ENCODE assay signal across 11 cellular contexts in the genomic region with DNA sequence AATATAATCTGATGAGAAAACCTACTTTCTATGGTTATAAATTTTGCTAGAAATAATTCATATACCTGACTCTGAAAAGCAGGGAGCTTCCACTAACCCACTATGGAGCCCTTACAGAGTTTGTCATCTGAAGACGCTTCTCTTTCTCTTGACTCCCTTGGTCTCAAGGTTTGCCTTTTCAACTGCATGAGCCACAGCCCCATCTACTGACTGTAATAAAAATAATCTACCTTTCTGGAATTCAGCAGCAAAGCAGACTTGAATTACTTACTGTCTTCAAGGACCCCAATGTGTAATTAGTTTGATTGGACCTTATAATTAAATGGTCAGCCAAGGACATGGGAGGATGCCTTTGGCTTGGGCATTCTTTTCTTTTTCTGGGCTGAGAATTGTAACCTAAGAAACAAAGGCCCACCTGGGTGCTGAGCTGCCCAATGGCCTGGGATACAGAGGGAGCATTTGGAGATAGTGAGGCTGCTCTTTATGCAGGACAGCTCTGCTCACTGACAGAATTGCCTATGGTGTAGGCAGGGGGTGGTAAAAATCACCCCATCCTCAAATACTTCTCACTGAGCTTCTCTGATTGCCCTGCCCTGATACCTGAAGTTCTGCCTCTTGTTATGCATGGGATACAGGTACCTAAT.
DNase-seq lines count a peak whose midpoint lies in the region; ATAC-seq and TF ChIP-seq lines count a peak whose summit lies in the region.
"Had no signal": no experiment of that assay in that cellular context is flagged by ENCODE, and none has a peak within 500 bp of the region (broad histone marks: within the 10 kb centered on the region; RNA-seq: fewer than 3 reads in every experiment).

No MANE protein-coding gene starts in this region.

- H3K36me3 Mint-ChIP-seq in activated naive CD4-positive, alpha-beta T cell treated with anti-CD3 and anti-CD28 coated beads for 36 hours (ENCODE audit: low read depth): no peaks in the 10 kb centered on the region
- H3K36me3 Mint-ChIP-seq in CD14-positive monocyte: no peaks in the 10 kb centered on the region
- H3K36me3 Mint-ChIP-seq: activated naive CD8-positive, alpha-beta T cell treated with anti-CD3 and anti-CD28 coated beads, Interleukin-2, amount 10 ng/mL, durations not matched to agents 7 days and 5 days; CD4-positive, alpha-beta memory T cell; memory B cell had no signal

- DNase-seq in cardiac muscle cell (ENCODE audit: low read depth in 1 of 2, low spot score in 1 of 2): peak; percentile 6 to 49
- DNase-seq in right cardiac atrium: no peak
- peak; percentile 53 for DNase-seq in RPMI7951 (ENCODE audit: low read depth)
- no peak for DNase-seq in left ventricle myocardium inferior
- DNase-seq in activated naive CD4-positive, alpha-beta T cell treated with anti-CD3 and anti-CD28 coated beads for 36 hours: no peak
- DNase-seq in CD14-positive monocyte (ENCODE audit: low spot score): no peak
- DNase-seq in activated CD8-positive, alpha-beta memory T cell treated with anti-CD3 and anti-CD28 coated beads, Interleukin-2, amount 50 U/mL, for 4 hours: no peak
- DNase-seq: activated naive CD8-positive, alpha-beta T cell treated with anti-CD3 and anti-CD28 coated beads, Interleukin-2, amount 10 ng/mL, durations not matched to agents 7 days and 5 days; CD4-positive, alpha-beta memory T cell had no signal

- peaks cover 60% of the 10 kb centered on the region for H3K27me3 ChIP-seq in cardiac muscle cell
- H3K27me3 ChIP-seq in right cardiac atrium (ENCODE audit: control insufficient read depth, insufficient read depth): no peaks in the 10 kb centered on the region
- peaks cover 5% of the 10 kb centered on the region for H3K27me3 ChIP-seq in left ventricle myocardium inferior (ENCODE audit: low read depth)

- intact Hi-C loops in right cardiac atrium (cut with DNase I): no loop called here
- intact Hi-C loops in left ventricle myocardium inferior (cut with micrococcal nuclease): no loop called here
- intact Hi-C loops in activated naive CD4-positive, alpha-beta T cell treated with anti-CD3 and anti-CD28 coated beads for 36 hours (cut with micrococcal nuclease): loop anchor here (5.0 kb wide), 1 partner anchor 1072 kb away; no protein-coding TSS in a partner anchor
- intact Hi-C loops in CD14-positive monocyte (cut with micrococcal nuclease): no loop called here

- H3K4me3 ChIP-seq in cardiac muscle cell: no peak overlapping the region
- H3K4me3 ChIP-seq in right cardiac atrium (ENCODE audit: low read length): no peak overlapping the region
- no peak overlapping the region for H3K4me3 ChIP-seq in left ventricle myocardium inferior

- H3K36me3 ChIP-seq in cardiac muscle cell (no peaks in the 10 kb centered on the region), left ventricle myocardium inferior (no peaks in the 10 kb centered on the region)

- H3K4me1 ChIP-seq in cardiac muscle cell (ENCODE audit: low read depth) (no peaks in the 10 kb centered on the region), right cardiac atrium (ENCODE audit: control insufficient read depth, insufficient read depth, low read length) (peaks cover 2% of the 10 kb centered on the region), left ventricle myocardium inferior (no peaks in the 10 kb centered on the region)

- ATAC-seq in right cardiac atrium (no peak), HG03565 (IDR thresholded peaks at IDR 0.05; ENCODE audit: unreplicated experiment) (no peak)

- TF ChIP-seq CTCF in cardiac muscle cell (IDR thresholded peaks at IDR 0.05; ENCODE audit: low read depth, low read length) (peak; percentile 7), left ventricle myocardium inferior (IDR thresholded peaks at IDR 0.05; ENCODE audit: borderline replicate concordance) (peak; percentile 62), CD14-positive monocyte (IDR thresholded peaks at IDR 0.05) (no peak)

- CTCF ChIA-PET in activated naive CD4-positive, alpha-beta T cell treated with anti-CD3 and anti-CD28 coated beads for 36 hours (lab: Charles Lee): no interaction called here

- H3K27ac Mint-ChIP-seq in activated naive CD4-positive, alpha-beta T cell treated with anti-CD3 and anti-CD28 coated beads for 36 hours: no peak overlapping the region
- no peak overlapping the region for H3K27ac Mint-ChIP-seq in CD14-positive monocyte
- H3K27ac Mint-ChIP-seq: activated naive CD8-positive, alpha-beta T cell treated with anti-CD3 and anti-CD28 coated beads, Interleukin-2, amount 10 ng/mL, durations not matched to agents 7 days and 5 days; CD4-positive, alpha-beta memory T cell; memory B cell had no signal

- no peak overlapping the region for H3K27ac ChIP-seq in cardiac muscle cell
- H3K27ac ChIP-seq in right cardiac atrium (ENCODE audit: low read length): no peak overlapping the region
- no peak overlapping the region for H3K27ac ChIP-seq in left ventricle myocardium inferior (replicated peaks)

- H3K9me3 ChIP-seq in cardiac muscle cell (ENCODE audit: low read depth) (no peaks in the 10 kb centered on the region), right cardiac atrium (ENCODE audit: control insufficient read depth, low read length) (no peaks in the 10 kb centered on the region), left ventricle myocardium inferior (replicated peaks) (peaks cover 6% of the 10 kb centered on the region)

- no peak overlapping the region for H3K4me3 Mint-ChIP-seq in activated naive CD4-positive, alpha-beta T cell treated with anti-CD3 and anti-CD28 coated beads for 36 hours
- H3K4me3 Mint-ChIP-seq in CD14-positive monocyte: no peak overlapping the region
- H3K4me3 Mint-ChIP-seq: activated naive CD8-positive, alpha-beta T cell treated with anti-CD3 and anti-CD28 coated beads, Interleukin-2, amount 10 ng/mL, durations not matched to agents 7 days and 5 days; CD4-positive, alpha-beta memory T cell; memory B cell had no signal

- WGBS in right cardiac atrium: 19% methylated on average over 1 of the region's 1 CpG

- no peaks in the 10 kb centered on the region for H3K9me3 Mint-ChIP-seq in activated naive CD4-positive, alpha-beta T cell treated with anti-CD3 and anti-CD28 coated beads for 36 hours
- H3K9me3 Mint-ChIP-seq in CD14-positive monocyte: peaks cover 0 to 5% (median 0%) of the 10 kb centered on the region in 7 donors
- H3K9me3 Mint-ChIP-seq: activated naive CD8-positive, alpha-beta T cell treated with anti-CD3 and anti-CD28 coated beads, Interleukin-2, amount 10 ng/mL, durations not matched to agents 7 days and 5 days had no signal

- no peaks in the 10 kb centered on the region for H3K4me1 Mint-ChIP-seq in activated naive CD4-positive, alpha-beta T cell treated with anti-CD3 and anti-CD28 coated beads for 36 hours (ENCODE audit: low read depth)
- H3K4me1 Mint-ChIP-seq in CD14-positive monocyte: peaks cover 3% of the 10 kb centered on the region
- H3K4me1 Mint-ChIP-seq: activated naive CD8-positive, alpha-beta T cell treated with anti-CD3 and anti-CD28 coated beads, Interleukin-2, amount 10 ng/mL, durations not matched to agents 7 days and 5 days; CD4-positive, alpha-beta memory T cell; memory B cell had no signal

- H3K27me3 Mint-ChIP-seq in activated naive CD4-positive, alpha-beta T cell treated with anti-CD3 and anti-CD28 coated beads for 36 hours (ENCODE audit: low read depth): no peaks in the 10 kb centered on the region
- H3K27me3 Mint-ChIP-seq in CD14-positive monocyte (ENCODE audit: low read depth in 3 of 3): peaks cover 0 to 6% (median 3%) of the 10 kb centered on the region in 3 donors

Comparison
In these comparisons a context has a peak if more than half of its experiments do, and no peak if none do; other contexts are left out.
1. DNase-seq: peak in cardiac muscle cell (2 of 2) and RPMI7951 (single experiment); none in right cardiac atrium (0 of 3), left ventricle myocardium inferior (single experiment), activated naive CD4-positive, alpha-beta T cell treated with anti-CD3 and anti-CD28 coated beads for 36 hours (single experiment), CD14-positive monocyte (single experiment) and activated CD8-positive, alpha-beta memory T cell treated with anti-CD3 and anti-CD28 coated beads, Interleukin-2, amount 50 U/mL, for 4 hours (single experiment).